ENCODE assay signal across 8 cellular contexts in genomic region chr11:67053896-67054850, GRCh38. TPM values are rescaled to one million over a fixed set of nuclear protein-coding genes. Genes with fewer than 3 reads are reported as not detected.
DNase-seq lines count a peak whose midpoint lies in the region; ATAC-seq, FAIRE-seq and TF ChIP-seq lines count a peak whose summit lies in the region.

No MANE protein-coding gene starts in this region.

- H3K27ac ChIP-seq in SU-DHL-6 (ENCODE audit: low read depth, low read length): no peak overlapping the region
- H3K27ac ChIP-seq in layer of hippocampus (ENCODE audit: low read depth, low read length): peak overlapping the region; percentile 63

- no peaks in the 10 kb centered on the region for H3F3A ChIP-seq in SU-DHL-6 (ENCODE audit: insufficient read depth)

- peak; percentile 83 for FAIRE-seq in bronchial epithelial cell (lab: Jason Lieb, UNC)

- no peak overlapping the region for H2AFZ ChIP-seq in SU-DHL-6 (ENCODE audit: low read depth, low read length, severe bottlenecking)

- no peaks in the 10 kb centered on the region for H3K9me2 ChIP-seq in SU-DHL-6 (replicated peaks; ENCODE audit: insufficient read depth, low read length)

- H3K27me3 ChIP-seq in SU-DHL-6 (ENCODE audit: low read length) (no peaks in the 10 kb centered on the region), bronchial epithelial cell (ENCODE audit: control insufficient read depth, insufficient read depth, low read length) (no peaks in the 10 kb centered on the region), layer of hippocampus (ENCODE audit: control insufficient read depth, insufficient read depth, low read length) (peaks cover 5% of the 10 kb centered on the region)

- no peaks in the 10 kb centered on the region for H4K20me1 ChIP-seq in SU-DHL-6 (ENCODE audit: low read depth, low read length)

- TF ChIP-seq CTCF in SU-DHL-6 (IDR thresholded peaks at IDR 0.05; ENCODE audit: insufficient read depth, low read length, poor library complexity, severe bottlenecking): peak; percentile 59
- TF ChIP-seq CTCF in bronchial epithelial cell (IDR thresholded peaks at IDR 0.05; ENCODE audit: insufficient read depth, low read length, severe bottlenecking): peak; percentile 91

- ATAC-seq in HG02884 (IDR thresholded peaks at IDR 0.05; ENCODE audit: unreplicated experiment): no peak

- H3K9ac ChIP-seq in SU-DHL-6 (ENCODE audit: low read length): no peak overlapping the region

- H3K4me2 ChIP-seq in SU-DHL-6 (ENCODE audit: low read depth, low read length, poor library complexity, severe bottlenecking): no peak overlapping the region

- no peak overlapping the region for H3K4me3 ChIP-seq in SU-DHL-6 (ENCODE audit: insufficient read depth, low read length, poor library complexity, severe bottlenecking)
- no peak overlapping the region for H3K4me3 ChIP-seq in bronchial epithelial cell (ENCODE audit: low read depth, low read length)

- H3K36me3 ChIP-seq in SU-DHL-6 (ENCODE audit: low read length): no peaks in the 10 kb centered on the region
- H3K36me3 ChIP-seq in bronchial epithelial cell (ENCODE audit: control insufficient read depth, insufficient read depth, low read length): peaks cover 8% of the 10 kb centered on the region

- H3K9me3 ChIP-seq in SU-DHL-6 (ENCODE audit: insufficient read depth, low read length): no peaks in the 10 kb centered on the region

- no peaks in the 10 kb centered on the region for H3K79me2 ChIP-seq in SU-DHL-6 (ENCODE audit: insufficient read depth, low read length)

- DNase-seq in EL (peak; percentile 55), HuH-7.5 (ENCODE audit: low spot score) (peak; percentile 100), bronchial epithelial cell (ENCODE audit: low read depth) (peak; percentile 88), GOT3 (lab: John Stamatoyannopoulos, UW) (no peak)
- DNase-seq in stimulated activated CD4-positive, alpha-beta T cell treated with anti-CD3 and anti-CD28 coated beads, Interleukin-2, amount 100 ng/mL, for 48 hours: peak; percentile 44 to 48

RNA-seq across cellular contexts. Expression of gene RHOD, which starts 2.5 kb away (rescaled TPM):
- 222 and 247 TPM in 2 replicates for total RNA-seq in bronchial epithelial cell

RNA-seq across cellular contexts. Expression of gene SYT12, which starts 31.2 kb away (rescaled TPM):
- 2.0 and 2.9 TPM in 2 replicates for total RNA-seq in bronchial epithelial cell
